Comparison of ENCODE assay signal across 33 cellular contexts in the genomic region with DNA sequence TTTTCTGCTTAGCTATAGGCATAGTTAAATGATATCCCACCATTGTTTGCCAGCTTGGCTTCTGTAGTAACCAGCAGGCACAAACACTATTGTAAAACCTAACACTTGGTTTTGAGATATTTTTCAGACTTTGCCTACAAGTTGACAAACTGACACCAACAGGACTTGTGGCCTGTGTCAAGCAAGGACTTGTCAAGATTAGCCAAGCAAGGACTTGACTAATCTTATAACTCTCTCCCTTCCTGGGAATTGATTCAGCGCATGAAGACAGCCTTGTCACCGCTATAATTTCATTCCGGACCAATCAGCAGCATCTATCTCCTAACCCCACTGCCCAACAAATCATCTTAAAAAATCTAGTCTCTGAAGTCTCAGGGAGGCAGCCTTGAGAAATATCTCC.
"Had no signal": no experiment of that assay in that cellular context is flagged by ENCODE, and none has a peak within 500 bp of the region (broad histone marks: within the 10 kb centered on the region; RNA-seq: fewer than 3 reads in every experiment).

No MANE protein-coding gene starts in this region.

- H3K27ac ChIP-seq: cardiac muscle cell, PC-9, SK-N-MC, WERI-Rb-1 had no signal

- H3K36me3 Mint-ChIP-seq: activated CD8-positive, alpha-beta memory T cell treated with anti-CD3 and anti-CD28 coated beads, Interleukin-2, amount 10 ng/mL, durations not matched to agents 7 days and 5 days; activated naive CD4-positive, alpha-beta T cell treated with anti-CD3 and anti-CD28 coated beads, Interleukin-2, amount 10 ng/mL, durations not matched to agents 7 days and 5 days; activated naive CD8-positive, alpha-beta T cell; brain had no signal

- H3K4me2 ChIP-seq: PC-9 had no signal

- H3K4me3 ChIP-seq: cardiac muscle cell, K562, MG63, PC-9, SK-N-MC had no signal

- H3K36me3 ChIP-seq: cardiac muscle cell, MG63, WERI-Rb-1 had no signal

- H3K9me3 Mint-ChIP-seq: activated CD4-positive, alpha-beta memory T cell treated with anti-CD3 and anti-CD28 coated beads, Interleukin-2, amount 10 ng/mL, durations not matched to agents 7 days and 5 days; activated naive CD8-positive, alpha-beta T cell treated with anti-CD3 and anti-CD28 coated beads, Interleukin-2, amount 50 U/mL, for 24 hours had no signal

- H3K9me3 ChIP-seq: MG63 had no signal

- ATAC-seq: activated CD8-positive, alpha-beta memory T cell treated with anti-CD3 and anti-CD28 coated beads, Interleukin-2, amount 10 ng/mL, durations not matched to agents 7 days and 5 days; activated naive CD8-positive, alpha-beta T cell treated with anti-CD3 and anti-CD28 coated beads, Interleukin-2, amount 50 U/mL, for 24 hours; K562 had no signal

- H2AFZ ChIP-seq: PC-9 had no signal

- H3K4me1 Mint-ChIP-seq: activated CD4-positive, alpha-beta memory T cell treated with anti-CD3 and anti-CD28 coated beads, Interleukin-2, amount 10 ng/mL, durations not matched to agents 7 days and 5 days; activated CD8-positive, alpha-beta memory T cell treated with anti-CD3 and anti-CD28 coated beads, Interleukin-2, amount 10 ng/mL, durations not matched to agents 7 days and 5 days; activated naive CD4-positive, alpha-beta T cell treated with anti-CD3 and anti-CD28 coated beads, Interleukin-2, amount 10 ng/mL, durations not matched to agents 7 days and 5 days; activated naive CD8-positive, alpha-beta T cell treated with anti-CD3 and anti-CD28 coated beads, Interleukin-2, amount 50 U/mL, for 24 hours; brain had no signal

- H3K27me3 ChIP-seq: cardiac muscle cell, MG63 had no signal

- H3K27ac Mint-ChIP-seq: activated CD4-positive, alpha-beta memory T cell treated with anti-CD3 and anti-CD28 coated beads, Interleukin-2, amount 10 ng/mL, durations not matched to agents 7 days and 5 days; activated CD8-positive, alpha-beta memory T cell treated with anti-CD3 and anti-CD28 coated beads, Interleukin-2, amount 10 ng/mL, durations not matched to agents 7 days and 5 days; activated naive CD4-positive, alpha-beta T cell treated with anti-CD3 and anti-CD28 coated beads, Interleukin-2, amount 10 ng/mL, durations not matched to agents 7 days and 5 days; activated naive CD8-positive, alpha-beta T cell; activated naive CD8-positive, alpha-beta T cell treated with anti-CD3 and anti-CD28 coated beads, Interleukin-2, amount 50 U/mL, for 24 hours; brain had no signal

- H3K27me3 Mint-ChIP-seq: activated CD4-positive, alpha-beta memory T cell treated with anti-CD3 and anti-CD28 coated beads, Interleukin-2, amount 10 ng/mL, durations not matched to agents 7 days and 5 days; activated CD8-positive, alpha-beta memory T cell treated with anti-CD3 and anti-CD28 coated beads, Interleukin-2, amount 10 ng/mL, durations not matched to agents 7 days and 5 days; activated naive CD4-positive, alpha-beta T cell treated with anti-CD3 and anti-CD28 coated beads, Interleukin-2, amount 10 ng/mL, durations not matched to agents 7 days and 5 days; activated naive CD8-positive, alpha-beta T cell; activated naive CD8-positive, alpha-beta T cell treated with anti-CD3 and anti-CD28 coated beads, Interleukin-2, amount 50 U/mL, for 24 hours; brain had no signal

- H3K4me3 Mint-ChIP-seq: activated CD4-positive, alpha-beta memory T cell treated with anti-CD3 and anti-CD28 coated beads, Interleukin-2, amount 10 ng/mL, durations not matched to agents 7 days and 5 days; activated CD8-positive, alpha-beta memory T cell treated with anti-CD3 and anti-CD28 coated beads, Interleukin-2, amount 10 ng/mL, durations not matched to agents 7 days and 5 days; activated naive CD4-positive, alpha-beta T cell treated with anti-CD3 and anti-CD28 coated beads, Interleukin-2, amount 10 ng/mL, durations not matched to agents 7 days and 5 days; activated naive CD8-positive, alpha-beta T cell; activated naive CD8-positive, alpha-beta T cell treated with anti-CD3 and anti-CD28 coated beads, Interleukin-2, amount 50 U/mL, for 24 hours; brain had no signal

- DNase-seq: activated CD4-positive, alpha-beta memory T cell treated with anti-CD3 and anti-CD28 coated beads, Interleukin-2, amount 10 ng/mL, durations not matched to agents 7 days and 5 days; activated CD4-positive, alpha-beta T cell treated with anti-CD3 and anti-CD28 coated beads for 1 hour; activated CD4-positive, alpha-beta T cell treated with anti-CD3 and anti-CD28 coated beads for 48 hours; activated CD4-positive, CD25-positive, alpha-beta regulatory T cell; activated CD8-positive, alpha-beta memory T cell treated with anti-CD3 and anti-CD28 coated beads for 24 hours; activated CD8-positive, alpha-beta memory T cell treated with anti-CD3 and anti-CD28 coated beads, Interleukin-2, amount 10 ng/mL, durations not matched to agents 7 days and 5 days; activated CD8-positive, alpha-beta memory T cell treated with anti-CD3 and anti-CD28 coated beads, Interleukin-2, amount 50 U/mL, for 48 hours; activated effector memory CD4-positive, alpha-beta T cell treated with Interleukin-2 at 50 U/mL for 16 hours; activated naive CD4-positive, alpha-beta T cell treated with anti-CD3 and anti-CD28 coated beads, Interleukin-2, amount 10 ng/mL, durations not matched to agents 7 days and 5 days; activated naive CD8-positive, alpha-beta T cell treated with anti-CD3 and anti-CD28 coated beads, Interleukin-2, amount 50 U/mL, for 24 hours; activated T-cell treated with anti-CD3 and anti-CD28 coated beads, Interleukin-2, amount 50 U/mL, for 48 hours; anterior cingulate cortex; Kasumi-1; MG63; NCI-H1048; NCI-H146; NCI-H187; NCI-H2029 treated with DMSO at 0.1 percent for 48 hours; NCI-H2107; NCI-H2171; NCI-H510A; NCI-H526; NCI-H748 treated with DMSO at 0.1 percent for 48 hours; NK-92 treated with Interleukin-12 subunit alpha and Interleukin-12 subunit beta, amount 100 ng/mL, for 24 hours; PC-9; Right ventricle myocardium superior; T1000; WERI-Rb-1 had no signal
